8 cellular contexts compared by ENCODE assay signal in genomic region chr5:218457-219289, GRCh38. TPM values are rescaled to one million over a fixed set of nuclear protein-coding genes. Genes with fewer than 3 reads are reported as not detected.
DNase-seq lines count a peak whose midpoint lies in the region; ATAC-seq and TF ChIP-seq lines count a peak whose summit lies in the region.

No MANE protein-coding gene starts in this region.

- H3K27ac ChIP-seq in HUES64 (ENCODE audit: low read depth, low read length) = peak overlapping the region; percentile 55; the same call in 1 of the 2 replicates
- H3K27ac ChIP-seq in WERI-Rb-1 = peak overlapping the region; percentile 94
- peak overlapping the region; percentile 84 to 87 for H3K27ac ChIP-seq in mucosa of rectum (ENCODE audit: low read depth in 2 of 2, low read length in 2 of 2)
- H3K27ac ChIP-seq in tibial nerve = peak overlapping the region; percentile 69 to 97 (median 90)

- H3K36me3 ChIP-seq in HUES64 (ENCODE audit: insufficient read depth, low read length) = peaks cover 11% of the 10 kb centered on the region
- H3K36me3 ChIP-seq in WERI-Rb-1 = peaks cover 18% of the 10 kb centered on the region
- H3K36me3 ChIP-seq in mucosa of rectum (ENCODE audit: control insufficient read depth in 2 of 2, insufficient read depth in 2 of 2, low read length in 2 of 2) = peaks cover under 1 to 6% of the 10 kb centered on the region in 2 donors
- peaks cover 0 to 14% (median 0%) of the 10 kb centered on the region in 3 donors for H3K36me3 ChIP-seq in tibial nerve

- H3K36me3 Mint-ChIP-seq in endothelial cell (ENCODE audit: low read depth, unreplicated experiment) = peaks cover 3% of the 10 kb centered on the region

- H3K4me3 Mint-ChIP-seq in endothelial cell (ENCODE audit: unreplicated experiment) = peak overlapping the region; percentile 98

- DNase-seq in ELF-1 (ENCODE audit: low read depth, low spot score) (peak; percentile 53), WERI-Rb-1 (peak; percentile 62), endothelial cell (ENCODE audit: low spot score) (peak; percentile 41), tibial nerve (ENCODE audit: low spot score in 2 of 2) (no peak), NCI-H226 (no peak)

- H3K27me3 Mint-ChIP-seq in endothelial cell (ENCODE audit: unreplicated experiment) = peaks cover 2% of the 10 kb centered on the region

- TF ChIP-seq POLR2A in tibial nerve (IDR thresholded peaks at IDR 0.05) = no peak

- H3K4me3 ChIP-seq in HUES64 (ENCODE audit: low read length) = peak overlapping the region; percentile 98
- peak overlapping the region; percentile 98 for H3K4me3 ChIP-seq in WERI-Rb-1 (ENCODE audit: low read depth, low read length)
- peak overlapping the region; percentile 78 to 87 for H3K4me3 ChIP-seq in mucosa of rectum (ENCODE audit: low read length in 2 of 2)
- peak overlapping the region; percentile 89 to 99 (median 94) for H3K4me3 ChIP-seq in tibial nerve

- under 1% methylated on average over 73 of the region's 73 CpGs for WGBS in HUES64
- WGBS in tibial nerve, 2 donors = 1% methylated on average over 29 to 30 of the region's 73 CpGs

- no peaks in the 10 kb centered on the region for H3K9me3 Mint-ChIP-seq in endothelial cell (ENCODE audit: unreplicated experiment)

- peaks cover 17% of the 10 kb centered on the region for H3K4me1 Mint-ChIP-seq in endothelial cell (ENCODE audit: unreplicated experiment)

- H3K9ac ChIP-seq in HUES64 (ENCODE audit: low read depth, low read length) = peak overlapping the region; percentile 86
- H3K9ac ChIP-seq in mucosa of rectum (ENCODE audit: low read depth in 1 of 2, low read length in 2 of 2) = peak overlapping the region; percentile 72 to 95

- peak overlapping the region; percentile 72 for H3K27ac Mint-ChIP-seq in endothelial cell (ENCODE audit: unreplicated experiment)

- ATAC-seq in GM21526 (IDR thresholded peaks at IDR 0.05; ENCODE audit: low FRiP score, unreplicated experiment) = peak; percentile 33

- no peaks in the 10 kb centered on the region for H3K9me3 ChIP-seq in HUES64 (ENCODE audit: insufficient read depth, low read depth, low read length)
- no peaks in the 10 kb centered on the region for H3K9me3 ChIP-seq in WERI-Rb-1 (ENCODE audit: severe bottlenecking)
- H3K9me3 ChIP-seq in mucosa of rectum (ENCODE audit: control insufficient read depth in 2 of 2, low read length in 2 of 2) = no peaks in the 10 kb centered on the region
- no peaks in the 10 kb centered on the region for H3K9me3 ChIP-seq in tibial nerve

- no peaks in the 10 kb centered on the region for H3K27me3 ChIP-seq in HUES64 (ENCODE audit: insufficient read depth, low read length)
- H3K27me3 ChIP-seq in WERI-Rb-1 (ENCODE audit: insufficient read depth, low read depth, severe bottlenecking) = no peaks in the 10 kb centered on the region
- H3K27me3 ChIP-seq in mucosa of rectum (ENCODE audit: control insufficient read depth in 2 of 2, insufficient read depth in 2 of 2, low read length in 2 of 2) = no peaks in the 10 kb centered on the region
- no peaks in the 10 kb centered on the region for H3K27me3 ChIP-seq in tibial nerve

- H3K4me1 ChIP-seq in HUES64 (ENCODE audit: insufficient read depth, low read length) (peaks cover 9% of the 10 kb centered on the region), mucosa of rectum (ENCODE audit: control insufficient read depth in 2 of 2, insufficient read depth in 2 of 2, low read length in 2 of 2) (peaks cover 7 to 8% of the 10 kb centered on the region in 2 donors), tibial nerve (peaks cover 0 to 71% (median 18%) of the 10 kb centered on the region in 4 donors)

- TF ChIP-seq CTCF in WERI-Rb-1 (IDR thresholded peaks at IDR 0.05; ENCODE audit: low read depth, low read length) (no peak), endothelial cell (IDR thresholded peaks at IDR 0.05; ENCODE audit: unreplicated experiment) (no peak), tibial nerve (IDR thresholded peaks at IDR 0.05) (no peak)

- no peak for TF ChIP-seq EP300 in tibial nerve (IDR thresholded peaks at IDR 0.05)

RNA-seq across cellular contexts. Expression of gene SDHA, which starts 0.6 kb away (rescaled TPM):
- polyA plus RNA-seq in HUES64 (2013, experiment 1 of 2) = 60.7 TPM
- 61.6 TPM for polyA plus RNA-seq in HUES64 (2013, experiment 2 of 2)
- total RNA-seq in endothelial cell (ENCODE audit: unreplicated experiment) (73.5 TPM), tibial nerve (10 to 100 TPM; 67.7 to 95.3 (median 78.3) TPM)

RNA-seq across cellular contexts. Expression of gene CCDC127, which starts 0.7 kb away (rescaled TPM):
- polyA plus RNA-seq in HUES64 (2013, experiment 1 of 2) = 3.7 TPM
- polyA plus RNA-seq in HUES64 (2013, experiment 2 of 2) = 4.1 TPM
- total RNA-seq in endothelial cell (ENCODE audit: unreplicated experiment) = 8.1 TPM
- 1 to 10 TPM; 4.5 to 7.2 (median 5.8) TPM for total RNA-seq in tibial nerve

RNA-seq across cellular contexts. Expression of gene LRRC14B, which starts 27.4 kb away (rescaled TPM):
- polyA plus RNA-seq in HUES64 (2013, experiment 1 of 2) = not detected
- polyA plus RNA-seq in HUES64 (2013, experiment 2 of 2) = not detected
- not detected for total RNA-seq in endothelial cell (ENCODE audit: unreplicated experiment)
- total RNA-seq in tibial nerve = not detected

RNA-seq across cellular contexts. Expression of gene PDCD6, which starts 52.8 kb away (rescaled TPM):
- 72.7 TPM for polyA plus RNA-seq in HUES64 (2013, experiment 1 of 2)
- polyA plus RNA-seq in HUES64 (2013, experiment 2 of 2) = 63.5 TPM
- total RNA-seq in endothelial cell (ENCODE audit: unreplicated experiment) (101 TPM), tibial nerve (100 to 1,000 TPM in 1 of 4 donors, 10 to 100 TPM in 3; 80.1 to 115 (median 91.7) TPM)

Comparison
In these comparisons a context has a peak if more than half of its experiments do, and no peak if none do; other contexts are left out.
1. DNase-seq: peak in ELF-1 (single experiment), WERI-Rb-1 (single experiment) and endothelial cell (single experiment); none in tibial nerve (0 of 2) and NCI-H226 (single experiment).
2. Peak in every context shown above with its lines, with median percentiles within 50 percentile points of each other: H3K27ac ChIP-seq and H3K4me3 ChIP-seq.